ENCODE assay signal across 13 cellular contexts in genomic region chr12:11949738-11950403, GRCh38.
DNase-seq lines count a peak whose midpoint lies in the region; ATAC-seq and TF ChIP-seq lines count a peak whose summit lies in the region.
"Had no signal": no experiment of that assay in that cellular context is flagged by ENCODE, and none has a peak within 500 bp of the region (broad histone marks: within the 10 kb centered on the region; RNA-seq: fewer than 3 reads in every experiment).

No MANE protein-coding gene starts in this region.

- H3K36me3 ChIP-seq in right atrium auricular region (no peaks in the 10 kb centered on the region), upper lobe of right lung (no peaks in the 10 kb centered on the region)
- H3K36me3 ChIP-seq: transverse colon had no signal

- no peak for DNase-seq in Right ventricle myocardium inferior (ENCODE audit: missing footprints)
- DNase-seq in right atrium auricular region (ENCODE audit: low spot score): no peak
- peak; percentile 94 to 95 for DNase-seq in NCI-H526 (lab: John Stamatoyannopoulos, UW)
- peak in 31 of 42 donors; percentile 7 to 73 (median 32) for DNase-seq in head of caudate nucleus
- no peak for DNase-seq in upper lobe of right lung
- DNase-seq in HuH-7 (ENCODE audit: low spot score): no peak
- DNase-seq in GM19238 (ENCODE audit: insufficient read length, low spot score): no peak
- DNase-seq: activated CD8-positive, alpha-beta T cell treated with anti-CD3 and anti-CD28 coated beads for 36 hours; activated effector memory CD4-positive, alpha-beta T cell treated with anti-CD3 and anti-CD28 coated beads, Interleukin-2, amount 50 U/mL, for 16 hours; mesenchymal stem cell; NCI-H1930; transverse colon had no signal

- H3K9me3 ChIP-seq in right atrium auricular region (no peaks in the 10 kb centered on the region), upper lobe of right lung (no peaks in the 10 kb centered on the region)
- H3K9me3 ChIP-seq: transverse colon had no signal

- peak; percentile 39 for ATAC-seq in Right ventricle myocardium inferior
- ATAC-seq in upper lobe of right lung: peak; percentile 11
- ATAC-seq in GM21360 (IDR thresholded peaks at IDR 0.05; ENCODE audit: unreplicated experiment): no peak
- ATAC-seq: activated CD8-positive, alpha-beta T cell treated with anti-CD3 and anti-CD28 coated beads for 36 hours had no signal

- TF ChIP-seq CTCF in right atrium auricular region (IDR thresholded peaks at IDR 0.05): no peak
- TF ChIP-seq CTCF in upper lobe of right lung (IDR thresholded peaks at IDR 0.05): no peak

- H3K27ac ChIP-seq in right atrium auricular region (no peak overlapping the region), upper lobe of right lung (no peak overlapping the region)
- H3K27ac ChIP-seq: transverse colon had no signal

- H3K27me3 ChIP-seq in right atrium auricular region (no peaks in the 10 kb centered on the region), upper lobe of right lung (no peaks in the 10 kb centered on the region)
- H3K27me3 ChIP-seq: transverse colon had no signal

- H3K4me1 ChIP-seq in right atrium auricular region (no peaks in the 10 kb centered on the region), upper lobe of right lung (no peaks in the 10 kb centered on the region)

- H3K4me3 ChIP-seq in right atrium auricular region (no peak overlapping the region), upper lobe of right lung (no peak overlapping the region)
- H3K4me3 ChIP-seq: transverse colon had no signal

- intact Hi-C loops in Right ventricle myocardium inferior (cut with DNase I) (no loop called here), head of caudate nucleus (cut with DNase I) (no loop called here), upper lobe of right lung (cut with DNase I) (no loop called here)

Comparison
In these comparisons a context has a peak if more than half of its experiments do, and no peak if none do; other contexts are left out.
1. DNase-seq: peak in NCI-H526 (2 of 2) and head of caudate nucleus (31 of 42); none in Right ventricle myocardium inferior (single experiment), right atrium auricular region (single experiment), upper lobe of right lung (single experiment), HuH-7 (single experiment) and GM19238 (single experiment).